In genomic region chr2:178478102-178478441, GRCh38 we compare ENCODE assay signal across 8 cellular contexts. TPM values are rescaled to one million over a fixed set of nuclear protein-coding genes. Genes with fewer than 3 reads are reported as not detected.
DNase-seq lines count a peak whose midpoint lies in the region; ATAC-seq, FAIRE-seq and TF ChIP-seq lines count a peak whose summit lies in the region.

No MANE protein-coding gene starts in this region.

- H3K36me3 ChIP-seq in Karpas-422 (ENCODE audit: insufficient read depth, low read length) (no peaks in the 10 kb centered on the region), brain microvascular endothelial cell (replicated peaks) (no peaks in the 10 kb centered on the region)

- H3K4me3 ChIP-seq in Karpas-422 (ENCODE audit: low read length) (peak overlapping the region; percentile 77), brain microvascular endothelial cell (ENCODE audit: low read depth, low read length) (peak overlapping the region; percentile 77)

- no peak for FAIRE-seq in urothelium cell line (lab: Jason Lieb, UNC)

- peak overlapping the region; percentile 90 for H3K4me2 ChIP-seq in Karpas-422 (ENCODE audit: low read depth, low read length, poor library complexity, severe bottlenecking)

- H3K36me3 Mint-ChIP-seq in activated T-cell treated with anti-CD3 and anti-CD28 coated beads, Interleukin-2, amount 50 U/mL, for 72 hours (ENCODE audit: insufficient read depth in 2 of 2): peaks cover 0 to 3% of the 10 kb centered on the region in 2 donors

- H3K9ac ChIP-seq in Karpas-422 (ENCODE audit: low read length): peak overlapping the region; percentile 81

- H3K27me3 ChIP-seq in Karpas-422 (ENCODE audit: low read length) (no peaks in the 10 kb centered on the region), brain microvascular endothelial cell (replicated peaks) (no peaks in the 10 kb centered on the region)

- H2AFZ ChIP-seq in Karpas-422 (ENCODE audit: low read length): peak overlapping the region; percentile 48; the same call in 1 of the 2 replicates

- H3K4me3 Mint-ChIP-seq in activated T-cell treated with anti-CD3 and anti-CD28 coated beads, Interleukin-2, amount 50 U/mL, for 72 hours: peak overlapping the region; percentile 98 to 100

- H3K27me3 Mint-ChIP-seq in activated T-cell treated with anti-CD3 and anti-CD28 coated beads, Interleukin-2, amount 50 U/mL, for 72 hours (ENCODE audit: low read depth): no peaks in the 10 kb centered on the region

- H3K9me3 Mint-ChIP-seq in activated T-cell treated with anti-CD3 and anti-CD28 coated beads, Interleukin-2, amount 50 U/mL, for 72 hours: no peaks in the 10 kb centered on the region

- peaks cover 53% of the 10 kb centered on the region for H3K4me1 Mint-ChIP-seq in activated T-cell treated with anti-CD3 and anti-CD28 coated beads, Interleukin-2, amount 50 U/mL, for 72 hours (ENCODE audit: low read depth)

- 0 out of 2 replicates have a peak, but pooled peaks cover 8% of the 10 kb centered on the region for H4K20me1 ChIP-seq in Karpas-422 (ENCODE audit: insufficient read depth, low read depth, low read length)

- no peaks in the 10 kb centered on the region for H3K9me2 ChIP-seq in Karpas-422 (replicated peaks; ENCODE audit: insufficient read depth, low read length)

- in situ Hi-C loops in brain microvascular endothelial cell (cut with HindIII; ENCODE audit: low pct_ligation_motif_present, low sequenced_read_pairs): no loop called here

- H3K79me2 ChIP-seq in Karpas-422 (ENCODE audit: low read length): peaks cover 69% of the 10 kb centered on the region

- no peaks in the 10 kb centered on the region for H3K9me3 ChIP-seq in Karpas-422 (ENCODE audit: low read length)

- H3K27ac Mint-ChIP-seq in activated T-cell treated with anti-CD3 and anti-CD28 coated beads, Interleukin-2, amount 50 U/mL, for 72 hours: peak overlapping the region; percentile 98

- DNase-seq in activated T-cell treated with anti-CD3 and anti-CD28 coated beads, Interleukin-2, amount 50 U/mL, for 72 hours: peak in 1 of 2 donors; percentile 12
- DNase-seq in activated T-cell treated with anti-CD3 and anti-CD28 coated beads, Interleukin-2, amount 50 U/mL, for 48 hours: no peak
- peak; percentile 69 for DNase-seq in Karpas-422
- no peak for DNase-seq in brain microvascular endothelial cell
- peak; percentile 16 to 35 for DNase-seq in lung microvascular endothelial cell (ENCODE audit: low read depth in 2 of 2)
- peak; percentile 11 for DNase-seq in urothelium cell line (ENCODE audit: low spot score)
- DNase-seq in SHP77 treated with DMSO at 0.1 percent for 48 hours (lab: John Stamatoyannopoulos, UW): no peak
- no peak for DNase-seq in T1000 (lab: John Stamatoyannopoulos, UW)

- H3K27ac ChIP-seq in Karpas-422 (ENCODE audit: low read length) (peak overlapping the region; percentile 84), brain microvascular endothelial cell (peak overlapping the region; percentile 88)

- peaks cover 40% of the 10 kb centered on the region for H3K4me1 ChIP-seq in Karpas-422 (ENCODE audit: low read length)

- ATAC-seq in activated T-cell treated with anti-CD3 and anti-CD28 coated beads, Interleukin-2, amount 50 U/mL, for 72 hours (replicated peaks in 1 of 2): no peak

- TF ChIP-seq CTCF in brain microvascular endothelial cell (IDR thresholded peaks at IDR 0.05; ENCODE audit: low read depth, low read length, missing control alignments): no peak

RNA-seq across cellular contexts. Expression of gene FKBP7, which starts 0.3 kb away (rescaled TPM):
- total RNA-seq in activated T-cell treated with anti-CD3 and anti-CD28 coated beads, Interleukin-2, amount 50 U/mL, for 72 hours: 1 to 10 TPM; 2.1 to 3.0 TPM
- total RNA-seq in Karpas-422 (2014; rRNA removed; shearing (Covaris generic); ENCODE audit: low replicate concordance): 6.2 and 23.1 TPM in 2 replicates
- total RNA-seq in lung microvascular endothelial cell: 16.1 and 19.0 TPM in 2 replicates

RNA-seq across cellular contexts. Expression of gene PLEKHA3, which starts 2.2 kb away (rescaled TPM):
- 10 to 100 TPM; 23.0 to 28.0 TPM for total RNA-seq in activated T-cell treated with anti-CD3 and anti-CD28 coated beads, Interleukin-2, amount 50 U/mL, for 72 hours
- total RNA-seq in Karpas-422 (2014; rRNA removed; shearing (Covaris generic); ENCODE audit: low replicate concordance): 8.4 and 11.0 TPM in 2 replicates
- 5.2 and 8.7 TPM in 2 replicates for total RNA-seq in lung microvascular endothelial cell

RNA-seq across cellular contexts. Expression of gene PJVK, which starts 26.9 kb away (rescaled TPM):
- total RNA-seq in activated T-cell treated with anti-CD3 and anti-CD28 coated beads, Interleukin-2, amount 50 U/mL, for 72 hours: 1 to 10 TPM; 6.8 to 8.7 TPM
- 4.7 and 8.9 TPM in 2 replicates for total RNA-seq in Karpas-422 (2014; rRNA removed; shearing (Covaris generic); ENCODE audit: low replicate concordance)
- total RNA-seq in lung microvascular endothelial cell: 0.20 and 0.44 TPM in 2 replicates

RNA-seq across cellular contexts. Expression of gene PRKRA, which starts 27.1 kb away (rescaled TPM):
- 10 to 100 TPM; 56.7 to 75.2 TPM for total RNA-seq in activated T-cell treated with anti-CD3 and anti-CD28 coated beads, Interleukin-2, amount 50 U/mL, for 72 hours
- 90.5 and 117 TPM in 2 replicates for total RNA-seq in Karpas-422 (2014; rRNA removed; shearing (Covaris generic); ENCODE audit: low replicate concordance)
- total RNA-seq in lung microvascular endothelial cell: 24.4 and 33.3 TPM in 2 replicates

Comparison
In these comparisons a context has a peak if more than half of its experiments do, and no peak if none do; other contexts are left out.
1. DNase-seq: peak in Karpas-422 (single experiment), lung microvascular endothelial cell (2 of 2) and urothelium cell line (single experiment); none in activated T-cell treated with anti-CD3 and anti-CD28 coated beads, Interleukin-2, amount 50 U/mL, for 48 hours (0 of 2), brain microvascular endothelial cell (single experiment), SHP77 treated with DMSO at 0.1 percent for 48 hours (single experiment) and T1000 (single experiment).